8 cellular contexts compared by ENCODE assay signal in the genomic region with DNA sequence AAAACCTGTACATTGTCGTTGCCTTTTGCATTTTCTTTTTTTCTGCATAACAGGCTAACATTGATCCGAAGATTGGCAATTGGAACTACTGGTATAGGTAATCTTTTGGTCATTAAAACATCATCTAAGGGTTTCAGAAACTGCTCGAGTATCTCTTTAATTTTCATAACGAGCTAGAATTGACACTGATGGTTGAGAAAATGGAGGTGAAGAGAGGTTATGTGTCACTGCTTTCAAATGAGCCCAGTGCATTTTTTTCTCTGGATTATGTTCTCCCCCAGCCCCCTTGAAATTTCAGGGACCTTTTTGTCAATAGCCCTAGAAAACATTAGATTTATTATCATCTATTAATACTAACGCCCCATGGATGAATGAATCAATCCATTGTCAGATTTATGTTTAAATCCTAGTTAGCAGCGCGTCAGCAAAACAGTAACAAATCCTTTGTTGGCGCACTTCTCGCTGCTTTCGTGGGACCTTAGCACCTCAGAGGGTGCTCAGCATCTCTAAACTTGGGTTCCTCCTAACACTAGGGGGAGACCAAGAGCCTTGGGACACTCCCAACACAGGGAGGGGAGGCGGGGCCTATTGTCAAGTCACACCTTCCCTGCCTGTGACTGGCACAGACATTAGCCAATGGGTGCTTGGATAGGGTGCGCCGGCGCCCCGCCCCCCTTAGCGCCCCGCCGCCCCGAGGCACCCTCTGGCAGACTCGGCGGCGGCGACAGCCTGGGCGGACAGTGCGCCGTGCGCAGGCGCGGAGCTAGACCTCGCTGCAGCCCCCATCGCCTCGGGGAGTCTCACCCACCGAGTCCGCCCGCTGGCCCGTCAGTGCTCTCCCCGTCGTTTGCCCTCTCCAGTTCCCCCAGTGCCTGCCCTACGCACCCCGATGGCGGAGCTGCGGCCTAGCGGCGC. TPM values are rescaled to one million over a fixed set of nuclear protein-coding genes. Genes with fewer than 3 reads are reported as not detected.
DNase-seq lines count a peak whose midpoint lies in the region; ATAC-seq, FAIRE-seq and TF ChIP-seq lines count a peak whose summit lies in the region.

A gene (plus strand): TSS at position 709 of the 915 bp plus-strand sequence. CDS start 181 bp downstream, at position 890.

- peak within 1 kb of the TSS; percentile 79 to 93 (median 86) for H3K4me3 ChIP-seq in BLaER1 treated with 17β-estradiol and CSF1 and Interleukin-3, amounts not matched to agents 10 nM and 100 nM
- H3K4me3 ChIP-seq in colonic mucosa, result peak within 1 kb of the TSS; percentile 66

- H3K4me3 Mint-ChIP-seq in activated CD4-positive, alpha-beta T cell treated with anti-CD3 and anti-CD28 coated beads for 36 hours, result no peak within 1 kb of the TSS

- H3K9ac ChIP-seq in BLaER1 treated with 17β-estradiol and CSF1 and Interleukin-3, amounts not matched to agents 10 nM and 100 nM, result peak within 1 kb of the TSS; percentile 84 to 93 (median 88)
- peak within 1 kb of the TSS; percentile 90 to 95 for H3K9ac ChIP-seq in colonic mucosa (ENCODE audit: low read depth in 2 of 2, low read length in 2 of 2)

- H3K9me3 Mint-ChIP-seq in activated CD4-positive, alpha-beta T cell treated with anti-CD3 and anti-CD28 coated beads for 36 hours (ENCODE audit: low read depth), result no peaks in the 10 kb centered on the region

- peak; percentile 55 for ATAC-seq in HG03457 (IDR thresholded peaks at IDR 0.05; ENCODE audit: unreplicated experiment)
- ATAC-seq in activated CD4-positive, alpha-beta T cell treated with anti-CD3 and anti-CD28 coated beads for 36 hours, result peak; percentile 78
- peak; percentile 74 for ATAC-seq in left colon

- H3K27me3 ChIP-seq in BLaER1 treated with 17β-estradiol and CSF1 and Interleukin-3, amounts not matched to agents 10 nM and 100 nM, result no peaks in the 10 kb centered on the region
- no peaks in the 10 kb centered on the region for H3K27me3 ChIP-seq in colonic mucosa

- intact Hi-C loops in activated CD4-positive, alpha-beta T cell treated with anti-CD3 and anti-CD28 coated beads for 36 hours (cut with DNase I, micrococcal nuclease), result loop anchor here (1.0 to 5.0 kb wide), 12 partner anchors 43 to 1414 kb away; a partner anchor contains a TSS
- intact Hi-C loops in colonic mucosa (cut with DNase I), result loop anchor here (2.0 to 10.0 kb wide), 2 partner anchors 79 to 201 kb away; no protein-coding TSS in a partner anchor
- intact Hi-C loops in left colon (cut with DNase I, micrococcal nuclease), result loop anchor here (5.0 to 10.0 kb wide), 2 partner anchors 81 to 209 kb away; a partner anchor contains a TSS

- H3K4me2 ChIP-seq in BLaER1 treated with 17β-estradiol and CSF1 and Interleukin-3, amounts not matched to agents 10 nM and 100 nM, result peak within 1 kb of the TSS; percentile 88 to 99 (median 96)

- DNase-seq in GM19239 (ENCODE audit: insufficient read length, low spot score) (peak; percentile 73), NCI-H524 (lab: John Stamatoyannopoulos, UW) (peak; percentile 85 to 93), colonic mucosa (peak; percentile 99), left colon (peak; percentile 97 to 99)
- peak; percentile 99 for DNase-seq in activated CD4-positive, alpha-beta T cell treated with anti-CD3 and anti-CD28 coated beads for 36 hours
- DNase-seq in stimulated activated CD4-positive, alpha-beta T cell treated with anti-CD3 and anti-CD28 coated beads, Interleukin-1b, Interleukin-23, amount 100 ng/mL, for 48 hours, result peak; percentile 99

- H3K36me3 Mint-ChIP-seq in activated CD4-positive, alpha-beta T cell treated with anti-CD3 and anti-CD28 coated beads for 36 hours (ENCODE audit: low read depth), result peaks cover 6% of the 10 kb centered on the region

- no peaks in the 10 kb centered on the region for H3K9me3 ChIP-seq in BLaER1 treated with 17β-estradiol and CSF1 and Interleukin-3, amounts not matched to agents 10 nM and 100 nM (replicated peaks in 1 of 11)
- H3K9me3 ChIP-seq in colonic mucosa, result no peaks in the 10 kb centered on the region

- peaks cover 58 to 76% (median 71%) of the 10 kb centered on the region in 11 experiments for H4K20me1 ChIP-seq in BLaER1 treated with 17β-estradiol and CSF1 and Interleukin-3, amounts not matched to agents 10 nM and 100 nM

- peaks cover 53 to 71% (median 65%) of the 10 kb centered on the region in 10 experiments for H3K4me1 ChIP-seq in BLaER1 treated with 17β-estradiol and CSF1 and Interleukin-3, amounts not matched to agents 10 nM and 100 nM
- peaks cover 17% of the 10 kb centered on the region for H3K4me1 ChIP-seq in colonic mucosa

- no peaks in the 10 kb centered on the region for H3K27me3 Mint-ChIP-seq in activated CD4-positive, alpha-beta T cell treated with anti-CD3 and anti-CD28 coated beads for 36 hours

- H3K27ac Mint-ChIP-seq in activated CD4-positive, alpha-beta T cell treated with anti-CD3 and anti-CD28 coated beads for 36 hours, result peak within 1 kb of the TSS; percentile 82

- H3K27ac ChIP-seq in BLaER1 treated with 17β-estradiol and CSF1 and Interleukin-3, amounts not matched to agents 10 nM and 100 nM, result peak within 1 kb of the TSS; percentile 52 to 90 (median 85)
- H3K27ac ChIP-seq in colonic mucosa, result peak within 1 kb of the TSS; percentile 74

- peaks cover 2 to 36% (median 15%) of the 10 kb centered on the region in 11 experiments; a peak in 15 of 22 replicates for H3K36me3 ChIP-seq in BLaER1 treated with 17β-estradiol and CSF1 and Interleukin-3, amounts not matched to agents 10 nM and 100 nM
- no peaks in the 10 kb centered on the region for H3K36me3 ChIP-seq in colonic mucosa

- peak; percentile 96 for FAIRE-seq in GM19239 (lab: Jason Lieb, UNC)

- CTCF ChIA-PET in activated CD4-positive, alpha-beta T cell treated with anti-CD3 and anti-CD28 coated beads for 36 hours (lab: Charles Lee), result interaction anchor here (0.6 to 10.3 kb wide), 25 partner anchors 8 to 352 kb away, joined by 3 to 105 read pairs (median 4); a partner anchor contains a TSS

- POLR2A ChIA-PET in activated CD4-positive, alpha-beta T cell treated with anti-CD3 and anti-CD28 coated beads for 36 hours (lab: Charles Lee), result interaction anchor here (0.6 to 1.7 kb wide), 4 partner anchors 80 to 352 kb away, joined by 3 to 5 read pairs (median 4); a partner anchor contains a TSS

- peaks cover 28% of the 10 kb centered on the region for H3K4me1 Mint-ChIP-seq in activated CD4-positive, alpha-beta T cell treated with anti-CD3 and anti-CD28 coated beads for 36 hours

- TF ChIP-seq CTCF in colonic mucosa (IDR thresholded peaks at IDR 0.05), result peak; percentile 83

RNA-seq across cellular contexts. Expression of the gene that starts here (rescaled TPM):
- 1 to 10 TPM; 8.4 to 9.5 TPM for total RNA-seq in activated CD4-positive, alpha-beta T cell treated with anti-CD3 and anti-CD28 coated beads for 36 hours
- total RNA-seq in colonic mucosa, result 1 to 10 TPM; 7.6 to 8.6 TPM
- 1 to 10 TPM; 8.0 to 9.3 TPM for total RNA-seq in left colon

Comparison
In these comparisons a context has a peak if more than half of its experiments do, and no peak if none do; other contexts are left out.
1. Peak in every context shown above with its lines: DNase-seq, ATAC-seq, H3K4me3 ChIP-seq and H3K27ac ChIP-seq.